8 cellular contexts compared by ENCODE assay signal in the genomic region with DNA sequence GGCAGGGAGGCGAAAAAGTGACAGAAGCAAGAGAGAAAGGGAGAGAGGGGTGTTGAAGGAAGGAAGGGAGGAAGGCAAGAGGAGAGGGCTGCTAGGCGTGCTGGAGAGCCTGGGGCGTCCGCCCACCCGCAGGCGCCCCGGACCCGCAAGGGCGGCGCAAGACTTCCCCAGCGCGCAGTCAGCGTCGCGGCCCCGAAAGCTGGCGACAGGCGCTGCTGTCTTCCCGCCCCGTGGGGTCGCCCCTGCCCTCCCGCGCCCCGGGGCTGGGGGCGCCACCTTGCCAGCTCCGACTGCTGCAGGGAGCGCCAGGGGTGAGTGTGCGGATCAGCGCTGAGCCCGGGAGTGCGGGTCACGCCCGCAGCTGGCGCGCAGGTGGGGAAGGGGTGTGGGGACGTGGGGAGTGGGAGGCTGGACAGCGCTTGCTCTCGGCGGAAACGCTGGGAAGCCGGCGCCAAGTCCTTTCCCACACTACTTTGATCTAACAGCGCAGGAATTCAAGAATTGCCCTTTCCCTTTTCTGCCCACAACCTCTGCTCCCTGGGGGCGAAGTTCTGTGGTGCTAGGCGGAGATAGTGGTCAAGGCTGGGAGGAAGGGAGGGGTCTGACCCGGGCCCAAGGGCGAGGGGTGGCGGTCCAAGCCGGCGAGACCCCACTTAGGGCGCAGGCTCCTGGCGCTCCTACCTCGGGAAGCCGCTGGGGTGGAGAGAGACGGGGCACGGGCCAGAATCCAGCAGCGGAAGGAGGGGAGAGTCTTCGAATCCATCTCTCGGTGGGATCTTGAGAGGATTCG. TPM values are rescaled to one million over a fixed set of nuclear protein-coding genes. Genes with fewer than 3 reads are reported as not detected.
DNase-seq lines count a peak whose midpoint lies in the region; ATAC-seq, FAIRE-seq and TF ChIP-seq lines count a peak whose summit lies in the region.

A gene (plus strand): TSS at position 175 of the 790 bp plus-strand sequence.

- H3K36me3 ChIP-seq in GM12878 (ENCODE audit: control insufficient read depth in 2 of 2, insufficient read depth in 2 of 2, low read length in 1 of 2), result no peaks in the 10 kb centered on the region
- H3K36me3 ChIP-seq in subcutaneous abdominal adipose tissue (ENCODE audit: control insufficient read depth in 5 of 5, insufficient read depth in 5 of 5, low read length in 5 of 5), result no peaks in the 10 kb centered on the region

- POLR2A ChIA-PET in GM12878 (lab: Charles Lee), result no interaction called here

- DNase-seq in activated T-cell treated with anti-CD3 and anti-CD28 coated beads, Interleukin-2, amount 50 U/mL, for 4 hours, result no peak
- no peak for DNase-seq in activated T-cell treated with anti-CD3 and anti-CD28 coated beads for 4 hours
- DNase-seq in GM12878 (ENCODE audit: low read depth, low spot score), result no peak
- DNase-seq in kidney tubule cell (ENCODE audit: low spot score), result peak; percentile 2
- no peak for DNase-seq in COLO668 (lab: John Stamatoyannopoulos, UW; ENCODE audit: unreplicated experiment)
- DNase-seq in AG08395 (ENCODE audit: low spot score), result no peak

- H3K9ac ChIP-seq in GM12878 (ENCODE audit: control insufficient read depth, insufficient read depth, low read length) (no peak within 1 kb of the TSS), subcutaneous abdominal adipose tissue (ENCODE audit: low read length in 5 of 5) (peak within 1 kb of the TSS in 3 of 5 donors; percentile 35 to 66 (median 46))

- H3K9me3 ChIP-seq in GM12878 (replicated peaks; ENCODE audit: control insufficient read depth, insufficient read depth, low read length) (no peaks in the 10 kb centered on the region), subcutaneous abdominal adipose tissue (ENCODE audit: control insufficient read depth in 5 of 5, low read length in 5 of 5) (no peaks in the 10 kb centered on the region)

- no peak within 1 kb of the TSS for H3K4me3 ChIP-seq in GM12878
- H3K4me3 ChIP-seq in subcutaneous abdominal adipose tissue (ENCODE audit: low read depth in 1 of 5, low read length in 5 of 5), result peak within 1 kb of the TSS; percentile 59 to 67 (median 60)

- H3K27ac ChIP-seq in GM12878 (ENCODE audit: control insufficient read depth, insufficient read depth) (no peak within 1 kb of the TSS), subcutaneous abdominal adipose tissue (ENCODE audit: low read depth, low read length) (no peak within 1 kb of the TSS)

- H3K36me3 Mint-ChIP-seq in activated T-cell treated with anti-CD3 and anti-CD28 coated beads, Interleukin-2, amount 50 U/mL, for 4 hours (ENCODE audit: insufficient read depth), result no peaks in the 10 kb centered on the region

- no peak within 1 kb of the TSS for H2AFZ ChIP-seq in GM12878 (ENCODE audit: control insufficient read depth, low read depth, low read length)

- H3K4me3 Mint-ChIP-seq in activated T-cell treated with anti-CD3 and anti-CD28 coated beads, Interleukin-2, amount 50 U/mL, for 4 hours, result peak within 1 kb of the TSS; percentile 66

- H3K4me1 ChIP-seq in GM12878 (ENCODE audit: control insufficient read depth, insufficient read depth, low read length) (no peaks in the 10 kb centered on the region), subcutaneous abdominal adipose tissue (ENCODE audit: control insufficient read depth in 5 of 5, insufficient read depth in 5 of 5, low read length in 5 of 5) (peaks cover 0 to 16% (median 14%) of the 10 kb centered on the region in 5 donors)

- no peaks in the 10 kb centered on the region for H4K20me1 ChIP-seq in GM12878 (ENCODE audit: control insufficient read depth, insufficient read depth)

- 38% methylated on average over 44 of the region's 60 CpGs for WGBS in GM12878 (ENCODE audit: insufficient coverage, insufficient replicate concordance, low lambda C conversion rate, missing lambda C conversion rate)

- no peaks in the 10 kb centered on the region for H3K9me3 Mint-ChIP-seq in activated T-cell treated with anti-CD3 and anti-CD28 coated beads, Interleukin-2, amount 50 U/mL, for 4 hours

- peaks cover 68% of the 10 kb centered on the region for H3K27me3 Mint-ChIP-seq in activated T-cell treated with anti-CD3 and anti-CD28 coated beads, Interleukin-2, amount 50 U/mL, for 4 hours (ENCODE audit: low read depth)

- no peak for FAIRE-seq in GM12878 (lab: Jason Lieb, UNC)

- TF ChIP-seq CTCF in GM12878 (IDR thresholded peaks at IDR 0.05 in 2 of 3, conservative IDR thresholded peaks at IDR 0.05 in 1 of 3; ENCODE audit: control insufficient read depth in 2 of 3, extremely low read depth in 1 of 3, insufficient read depth in 1 of 3, low read depth in 3 of 3, low read length in 3 of 3), result no peak

- SMC1A ChIA-PET in GM12878 (lab: Charles Lee; ENCODE audit: uncharacterized antibody, unreplicated experiment), result no interaction called here

- peaks cover 8 to 11% of the 10 kb centered on the region in 2 experiments for H3K27me3 ChIP-seq in GM12878 (replicated peaks in 1 of 2; ENCODE audit: control insufficient read depth in 2 of 2, insufficient read depth in 2 of 2, low read length in 1 of 2)
- H3K27me3 ChIP-seq in subcutaneous abdominal adipose tissue (ENCODE audit: control insufficient read depth in 5 of 5, insufficient read depth in 4 of 5, low read length in 5 of 5), result peaks cover 7 to 23% (median 10%) of the 10 kb centered on the region in 5 donors

- RAD21 ChIA-PET in GM12878 (lab: Charles Lee; ENCODE audit: unreplicated experiment), result interaction anchor here (0.6 kb wide), 1 partner anchor 20 kb away, joined by 4 read pairs; no protein-coding TSS in a partner anchor

- no TSS peak for BruUV-seq in GM12878 (replicated peaks; lab: Mats Ljungman, UMichigan)

- peak; percentile 57 to 59 for ATAC-seq in activated T-cell treated with anti-CD3 and anti-CD28 coated beads, Interleukin-2, amount 50 U/mL, for 4 hours
- ATAC-seq in GM12878, result peak; percentile 52
- ATAC-seq in GM21390 (IDR thresholded peaks at IDR 0.05; ENCODE audit: unreplicated experiment), result no peak

- in situ Hi-C loops in GM12878 (cut with MboI), result no loop called here

- intact Hi-C loops in GM12878 (cut with micrococcal nuclease; ENCODE audit: unreplicated experiment), result no loop called here

- H3K79me2 ChIP-seq in GM12878 (ENCODE audit: control insufficient read depth, insufficient read depth, low read length), result no peaks in the 10 kb centered on the region

- no peak for TF ChIP-seq POLR2A in GM12878 (IDR thresholded peaks at IDR 0.05; ENCODE audit: low read depth, low read length)

- H3K4me2 ChIP-seq in GM12878 (ENCODE audit: control insufficient read depth, insufficient read depth), result no peak within 1 kb of the TSS

- peaks cover 22% of the 10 kb centered on the region for H3K4me1 Mint-ChIP-seq in activated T-cell treated with anti-CD3 and anti-CD28 coated beads, Interleukin-2, amount 50 U/mL, for 4 hours (ENCODE audit: low read depth)

- TF ChIP-seq EP300 in GM12878 (IDR thresholded peaks at IDR 0.05; ENCODE audit: borderline replicate concordance in 1 of 2, control insufficient read depth in 1 of 2, low read depth in 2 of 2, low read length in 2 of 2), result no peak

- CTCF ChIA-PET in GM12878 (lab: Yijun Ruan, JAX), result interaction anchor here (0.8 kb wide), 1 partner anchor 33 kb away, joined by 3 read pairs; no protein-coding TSS in a partner anchor

- no peak for TF ChIP-seq RAD21 in GM12878 (IDR thresholded peaks at IDR 0.05; ENCODE audit: insufficient read depth, low read depth, low read length)

TF ChIP-seq in GM12878, 131 proteins besides CTCF, POLR2A, EP300 and RAD21:
- TF ChIP-seq, protein P1, sequence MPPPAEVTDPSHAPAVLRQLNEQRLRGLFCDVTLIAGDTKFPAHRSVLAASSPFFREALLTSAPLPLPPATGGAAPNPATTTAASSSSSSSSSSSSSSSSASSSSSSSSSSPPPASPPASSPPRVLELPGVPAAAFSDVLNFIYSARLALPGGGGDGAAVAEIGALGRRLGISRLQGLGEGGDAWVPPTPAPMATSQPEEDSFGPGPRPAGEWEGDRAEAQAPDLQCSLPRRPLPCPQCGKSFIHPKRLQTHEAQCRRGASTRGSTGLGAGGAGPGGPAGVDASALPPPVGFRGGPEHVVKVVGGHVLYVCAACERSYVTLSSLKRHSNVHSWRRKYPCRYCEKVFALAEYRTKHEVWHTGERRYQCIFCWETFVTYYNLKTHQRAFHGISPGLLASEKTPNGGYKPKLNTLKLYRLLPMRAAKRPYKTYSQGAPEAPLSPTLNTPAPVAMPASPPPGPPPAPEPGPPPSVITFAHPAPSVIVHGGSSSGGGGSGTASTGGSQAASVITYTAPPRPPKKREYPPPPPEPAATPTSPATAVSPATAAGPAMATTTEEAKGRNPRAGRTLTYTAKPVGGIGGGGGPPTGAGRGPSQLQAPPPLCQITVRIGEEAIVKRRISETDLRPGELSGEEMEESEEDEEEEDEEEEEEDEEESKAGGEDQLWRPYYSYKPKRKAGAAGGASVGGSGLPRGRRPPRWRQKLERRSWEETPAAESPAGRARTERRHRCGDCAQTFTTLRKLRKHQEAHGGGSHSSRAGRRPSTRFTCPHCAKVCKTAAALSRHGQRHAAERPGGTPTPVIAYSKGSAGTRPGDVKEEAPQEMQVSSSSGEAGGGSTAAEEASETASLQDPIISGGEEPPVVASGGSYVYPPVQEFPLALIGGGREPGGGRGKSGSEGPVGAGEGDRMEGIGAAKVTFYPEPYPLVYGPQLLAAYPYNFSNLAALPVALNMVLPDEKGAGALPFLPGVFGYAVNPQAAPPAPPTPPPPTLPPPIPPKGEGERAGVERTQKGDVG (CRISPR knock-in tag; IDR thresholded peaks at IDR 0.05), result no peak
- TF ChIP-seq SUZ12 (IDR thresholded peaks at IDR 0.05; ENCODE audit: unreplicated experiment), result peak; percentile 73
TF ChIP-seq in GM12878: peak in this region for 1.

RNA-seq across cellular contexts. Expression of the gene that starts here (rescaled TPM):
- under 1 TPM in 1 of 3 donors, not detected in 2; 0.05 TPM for total RNA-seq in activated T-cell treated with anti-CD3 and anti-CD28 coated beads, Interleukin-2, amount 50 U/mL, for 4 hours
- not detected in 2 replicates for total RNA-seq in GM12878 (2013; cell fraction: nucleolus; rRNA removed)
- total RNA-seq in GM12878 (2014; rRNA removed), result not detected in 2 replicates
- not detected in 2 replicates for total RNA-seq in GM12878 (2014; rRNA removed; fragmentation: Illumina TruSeq; extraction: Trizol)
- not detected in 2 replicates for total RNA-seq in GM12878 (2021)
- polyA plus RNA-seq in GM12878 (2011; ENCODE audit: low read depth), result not detected
- polyA plus RNA-seq in GM12878 (2011; rRNA removed), result not detected in 2 replicates
- polyA plus RNA-seq in GM12878 (2011; cell fraction: cytosol; rRNA removed), result 0.01 TPM in 1 of 2 replicates, not detected in the other
- polyA plus RNA-seq in GM12878 (2011; cell fraction: nucleus; rRNA removed), result not detected in 2 replicates
- polyA plus RNA-seq in GM12878 (2012), result not detected in 2 replicates
- not detected in 2 replicates for polyA plus RNA-seq in GM12878 (2014; fragmentation: Illumina TruSeq; extraction: Trizol)
- not detected for polyA plus RNA-seq in GM12878 (2014; fragmentation: Nextera tagmentation; extraction: Ambion mirVana)
- polyA plus RNA-seq in GM12878 (2014; rRNA removed), result not detected in 2 replicates
- not detected for polyA plus RNA-seq in GM12878 (2016; fragmentation: Nextera tagmentation; extraction: Ambion mirVana)
- not detected in 2 replicates for polyA minus RNA-seq in GM12878 (2011; rRNA and poly(A)+ RNA removed)
- not detected in 2 replicates for polyA minus RNA-seq in GM12878 (2011; cell fraction: cytosol; rRNA and poly(A)+ RNA removed)
- polyA minus RNA-seq in GM12878 (2011; cell fraction: nucleus; rRNA and poly(A)+ RNA removed), result not detected in 2 replicates

Comparison
In these comparisons a context has a peak if more than half of its experiments do, and no peak if none do; other contexts are left out.
1. Peak in ATAC-seq in activated T-cell treated with anti-CD3 and anti-CD28 coated beads, Interleukin-2, amount 50 U/mL, for 4 hours; RNA of the gene not detected or under 1 TPM.
2. Peak in ATAC-seq in GM12878; RNA of the gene not detected or under 1 TPM.